ENCODE assay signal across 28 cellular contexts in genomic region chr4:1004071-1004418, GRCh38. TPM values are rescaled to one million over a fixed set of nuclear protein-coding genes. Genes with fewer than 3 reads are reported as not detected.
"Had no signal": no experiment of that assay in that cellular context is flagged by ENCODE, and none has a peak within 500 bp of the region (broad histone marks: within the 10 kb centered on the region; RNA-seq: fewer than 3 reads in every experiment).

No MANE protein-coding gene starts in this region.

- DNase-seq: heart left ventricle; hypothalamus; immature natural killer cell; kidney; left colon; left lung; lower lobe of right lung; mammary epithelial cell; mesenchymal stem cell; naive B cell; ovary; right lobe of liver; stimulated activated CD4-positive, alpha-beta T cell treated with anti-CD3 and anti-CD28 coated beads, Interleukin-1b, Interleukin-23, amount 100 ng/mL, for 48 hours; stimulated activated CD4-positive, alpha-beta T cell treated with anti-CD3 and anti-CD28 coated beads, Interleukin-2, amount 100 ng/mL, for 48 hours; stimulated activated CD4-positive, alpha-beta T cell treated with anti-CD3 and anti-CD28 coated beads, Interleukin-4, amount 100 ng/mL, for 4 hours; stimulated activated CD8-positive, alpha-beta memory T cell treated with anti-CD3 and anti-CD28 coated beads, Interleukin-4, amount 100 ng/mL, for 48 hours; stimulated activated naive CD8-positive, alpha-beta T cell treated with anti-CD3 and anti-CD28 coated beads, Interleukin-15, Interleukin-2, amounts not matched to agents 100 U/mL and 50 U/mL, for 24 hours; stomach; tibial artery; trophoblast cell; upper lobe of right lung had no signal

- H3K4me3 ChIP-seq: left lung, lower lobe of right lung, ovary, right atrium auricular region, right lobe of liver, smooth muscle cell, stomach, thoracic aorta, tibial artery, upper lobe of right lung had no signal

- H3K27ac ChIP-seq: heart left ventricle, left lung, lower lobe of right lung, neural progenitor cell, ovary, right atrium auricular region, right lobe of liver, stomach, thoracic aorta, tibial artery, upper lobe of right lung had no signal

- ATAC-seq: left colon; left lung; stimulated activated naive CD8-positive, alpha-beta T cell treated with anti-CD3 and anti-CD28 coated beads, Interleukin-15, Interleukin-2, amounts not matched to agents 100 U/mL and 50 U/mL, for 24 hours had no signal

- H3K36me3 ChIP-seq: heart left ventricle, left lung, lower lobe of right lung, neural progenitor cell, ovary, right atrium auricular region, right lobe of liver, stomach, thoracic aorta, tibial artery, upper lobe of right lung had no signal

- H3K27ac Mint-ChIP-seq: immature natural killer cell; nephron; stimulated activated memory B cell treated with anti-CD40 and anti-IgM and Interleukin-4, amounts not matched to agents 10 μg/mL and 1 μg/mL and 100 μg/mL, for 72 hours had no signal

- H3K36me3 Mint-ChIP-seq: stimulated activated memory B cell treated with anti-CD40 and anti-IgM and Interleukin-4, amounts not matched to agents 10 μg/mL and 1 μg/mL and 100 μg/mL, for 72 hours had no signal

- H3K4me3 Mint-ChIP-seq: immature natural killer cell; nephron; neural progenitor cell; stimulated activated memory B cell treated with anti-CD40 and anti-IgM and Interleukin-4, amounts not matched to agents 10 μg/mL and 1 μg/mL and 100 μg/mL, for 72 hours had no signal

- H3K9me3 ChIP-seq: heart left ventricle, left lung, lower lobe of right lung, ovary, right atrium auricular region, right lobe of liver, thoracic aorta, tibial artery, upper lobe of right lung had no signal

RNA-seq across cellular contexts. Expression of gene SLC26A1, which starts 10.8 kb away (rescaled TPM):
- total RNA-seq: mammary epithelial cell, right atrium auricular region, skeletal muscle tissue, thoracic aorta had no signal
